Comparison of ENCODE assay signal across 1 cellular context in genomic region chr3:55059027-55059629, GRCh38.
TF ChIP-seq lines count a peak whose summit lies in the region.

No MANE protein-coding gene starts in this region.

TF ChIP-seq in SK-N-SH, 30 proteins besides CTCF, POLR2A, EP300 and RAD21 (continued from another document):
- TF ChIP-seq TEAD4 (IDR thresholded peaks at IDR 0.05; ENCODE audit: borderline replicate concordance, insufficient read depth) = no peak
- no peak for TF ChIP-seq CHD2 (IDR thresholded peaks at IDR 0.05; ENCODE audit: low read length, partially characterized antibody)
- peak; percentile 6; the same call in 1 of the 2 replicates for TF ChIP-seq FOSL2 (IDR thresholded peaks at IDR 0.05; ENCODE audit: borderline replicate concordance, low read depth)
